In the genomic region with DNA sequence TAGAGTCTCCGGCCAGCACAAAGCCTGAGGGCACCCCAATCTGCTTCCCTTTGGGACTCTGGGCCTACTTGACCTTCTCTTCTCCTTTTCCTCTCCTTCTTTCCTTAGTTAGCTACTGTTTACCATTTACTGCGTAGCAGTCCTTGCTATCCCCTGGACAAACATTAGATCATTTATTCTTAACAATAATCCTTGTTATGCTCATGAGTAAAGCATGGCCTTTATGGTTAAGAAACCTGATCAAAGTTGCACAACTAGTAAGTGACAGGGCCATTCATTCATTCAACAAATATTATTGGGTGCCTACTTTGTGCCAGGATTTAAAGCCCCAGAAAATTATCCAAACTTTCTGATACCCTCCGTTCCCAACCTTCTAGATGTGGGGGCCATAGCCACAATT, we compare ENCODE assay signal across 13 cellular contexts. TPM values are rescaled to one million over a fixed set of nuclear protein-coding genes. Genes with fewer than 3 reads are reported as not detected.
DNase-seq lines count a peak whose midpoint lies in the region; ATAC-seq, FAIRE-seq and TF ChIP-seq lines count a peak whose summit lies in the region.
"Had no signal": no experiment of that assay in that cellular context is flagged by ENCODE, and none has a peak within 500 bp of the region (broad histone marks: within the 10 kb centered on the region; RNA-seq: fewer than 3 reads in every experiment).

No MANE protein-coding gene starts in this region.

- H3K27ac Mint-ChIP-seq in activated naive CD4-positive, alpha-beta T cell treated with anti-CD3 and anti-CD28 coated beads, Interleukin-2, amount 10 ng/mL, durations not matched to agents 7 days and 5 days: peak overlapping the region; percentile 90
- H3K27ac Mint-ChIP-seq in nephron: peak overlapping the region; percentile 99 to 100 (median 99)
- H3K27ac Mint-ChIP-seq in type B pancreatic cell: no peak overlapping the region
- H3K27ac Mint-ChIP-seq: stimulated activated naive B cell treated with anti-CD40 and anti-IgM and Interleukin-4, amounts not matched to agents 10 μg/mL and 1 μg/mL and 100 μg/mL, for 72 hours had no signal

- peaks cover 75% of the 10 kb centered on the region for H3K4me1 Mint-ChIP-seq in activated naive CD4-positive, alpha-beta T cell treated with anti-CD3 and anti-CD28 coated beads, Interleukin-2, amount 10 ng/mL, durations not matched to agents 7 days and 5 days
- H3K4me1 Mint-ChIP-seq in nephron (peaks cover 64% of the 10 kb centered on the region), type B pancreatic cell (ENCODE audit: unreplicated experiment) (peaks cover 48% of the 10 kb centered on the region)

- H3K4me3 ChIP-seq in bronchial epithelial cell (ENCODE audit: low read depth, low read length): no peak overlapping the region

- no peak for FAIRE-seq in bronchial epithelial cell (lab: Jason Lieb, UNC)
- FAIRE-seq: H1 had no signal

- ATAC-seq in GM19324 (IDR thresholded peaks at IDR 0.05; ENCODE audit: low FRiP score, unreplicated experiment) (no peak), HG02798 (IDR thresholded peaks at IDR 0.05; ENCODE audit: poor library complexity, unreplicated experiment) (no peak)
- ATAC-seq: stimulated activated naive B cell treated with anti-CD40 and anti-IgM and Interleukin-4, amounts not matched to agents 10 μg/mL and 1 μg/mL and 100 μg/mL, for 72 hours had no signal

- H3K36me3 Mint-ChIP-seq in activated naive CD4-positive, alpha-beta T cell treated with anti-CD3 and anti-CD28 coated beads, Interleukin-2, amount 10 ng/mL, durations not matched to agents 7 days and 5 days: peaks cover 22% of the 10 kb centered on the region
- H3K36me3 Mint-ChIP-seq in nephron (ENCODE audit: low read depth) (no peaks in the 10 kb centered on the region), type B pancreatic cell (no peaks in the 10 kb centered on the region)

- CTCF ChIA-PET in activated naive CD4-positive, alpha-beta T cell treated with anti-CD3 and anti-CD28 coated beads, Interleukin-2, amount 10 ng/mL, durations not matched to agents 7 days and 5 days (lab: Charles Lee): interaction anchor here (1.7 to 29.3 kb wide), 3 partner anchors 13 to 21 kb away, joined by 5 to 716 read pairs (median 70); no protein-coding TSS in a partner anchor

- H3K27me3 ChIP-seq in bronchial epithelial cell (ENCODE audit: control insufficient read depth, insufficient read depth, low read length): no peaks in the 10 kb centered on the region

- no peaks in the 10 kb centered on the region for H3K9me3 Mint-ChIP-seq in activated naive CD4-positive, alpha-beta T cell treated with anti-CD3 and anti-CD28 coated beads, Interleukin-2, amount 10 ng/mL, durations not matched to agents 7 days and 5 days
- no peaks in the 10 kb centered on the region for H3K9me3 Mint-ChIP-seq in nephron
- H3K9me3 Mint-ChIP-seq in type B pancreatic cell: no peaks in the 10 kb centered on the region
- H3K9me3 Mint-ChIP-seq: stimulated activated naive B cell treated with anti-CD40 and anti-IgM and Interleukin-4, amounts not matched to agents 10 μg/mL and 1 μg/mL and 100 μg/mL, for 72 hours had no signal

- DNase-seq in activated naive CD4-positive, alpha-beta T cell treated with anti-CD3 and anti-CD28 coated beads, Interleukin-2, amount 10 ng/mL, durations not matched to agents 7 days and 5 days: no peak
- no peak for DNase-seq in activated naive CD4-positive, alpha-beta T cell (lab: John Stamatoyannopoulos, UW)
- DNase-seq in bronchial epithelial cell (ENCODE audit: low read depth) (peak; percentile 62), type B pancreatic cell (ENCODE audit: extremely low spot score, unreplicated experiment) (no peak), NCI-H1930 (lab: John Stamatoyannopoulos, UW) (no peak)
- DNase-seq: NCI-H510A treated with DMSO at 0.1 percent for 48 hours; stimulated activated CD4-positive, alpha-beta T cell treated with anti-CD3 and anti-CD28 coated beads, Interleukin-15, amount 100 ng/mL, for 24 hours; stimulated activated naive B cell treated with anti-CD40 and anti-IgM and Interleukin-4, amounts not matched to agents 10 μg/mL and 1 μg/mL and 100 μg/mL, for 72 hours; SW 1271 had no signal

- TF ChIP-seq CTCF in bronchial epithelial cell (IDR thresholded peaks at IDR 0.05; ENCODE audit: insufficient read depth, low read length, severe bottlenecking): no peak
- TF ChIP-seq CTCF in nephron (IDR thresholded peaks at IDR 0.05; ENCODE audit: unreplicated experiment in 3 of 3): no peak
- no peak for TF ChIP-seq CTCF in type B pancreatic cell (conservative IDR thresholded peaks at IDR 0.05)

- no peaks in the 10 kb centered on the region for H3K27me3 Mint-ChIP-seq in activated naive CD4-positive, alpha-beta T cell treated with anti-CD3 and anti-CD28 coated beads, Interleukin-2, amount 10 ng/mL, durations not matched to agents 7 days and 5 days
- no peaks in the 10 kb centered on the region for H3K27me3 Mint-ChIP-seq in nephron (ENCODE audit: low read depth)
- no peaks in the 10 kb centered on the region for H3K27me3 Mint-ChIP-seq in type B pancreatic cell
- H3K27me3 Mint-ChIP-seq: stimulated activated naive B cell treated with anti-CD40 and anti-IgM and Interleukin-4, amounts not matched to agents 10 μg/mL and 1 μg/mL and 100 μg/mL, for 72 hours had no signal

- H3K4me3 Mint-ChIP-seq in activated naive CD4-positive, alpha-beta T cell treated with anti-CD3 and anti-CD28 coated beads, Interleukin-2, amount 10 ng/mL, durations not matched to agents 7 days and 5 days: no peak overlapping the region
- H3K4me3 Mint-ChIP-seq in nephron (peak overlapping the region; percentile 27 to 65 (median 31)), type B pancreatic cell (peak overlapping the region; percentile 49)
- H3K4me3 Mint-ChIP-seq: stimulated activated naive B cell treated with anti-CD40 and anti-IgM and Interleukin-4, amounts not matched to agents 10 μg/mL and 1 μg/mL and 100 μg/mL, for 72 hours had no signal

- no peaks in the 10 kb centered on the region for H3K36me3 ChIP-seq in bronchial epithelial cell (ENCODE audit: control insufficient read depth, insufficient read depth, low read length)

RNA-seq across cellular contexts. Expression of a gene that starts 3.2 kb away (rescaled TPM):
- 7.1 and 9.0 TPM in 2 replicates for total RNA-seq in bronchial epithelial cell
- total RNA-seq in type B pancreatic cell (ENCODE audit: low replicate concordance): 71.5 and 76.1 TPM in 2 replicates

RNA-seq across cellular contexts. Expression of a gene that starts 49.8 kb away (rescaled TPM):
- 7.3 and 10.3 TPM in 2 replicates for total RNA-seq in bronchial epithelial cell
- 19.7 and 37.4 TPM in 2 replicates for total RNA-seq in type B pancreatic cell (ENCODE audit: low replicate concordance)
